In genomic region chr6:169965657-169966311, GRCh38 we compare ENCODE assay signal across 15 cellular contexts.
"Had no signal": no experiment of that assay in that cellular context is flagged by ENCODE, and none has a peak within 500 bp of the region (broad histone marks: within the 10 kb centered on the region; RNA-seq: fewer than 3 reads in every experiment).

No MANE protein-coding gene starts in this region.

- H3K9me3 Mint-ChIP-seq: activated B cell treated with CpG ODN at 0.5 μM for 24 hours; activated naive CD4-positive, alpha-beta T cell treated with anti-CD3 and anti-CD28 coated beads for 36 hours; activated T-helper 17 cell treated with anti-CD3 and anti-CD28 coated beads, Interleukin-2, amount 50 U/mL, for 72 hours; immature natural killer cell; memory B cell had no signal

- H3K9me3 ChIP-seq: prostate gland, right lobe of liver, thoracic aorta had no signal

- H3K4me1 ChIP-seq: foreskin keratinocyte, prostate gland had no signal

- H3K36me3 ChIP-seq: cardiac muscle cell, neural progenitor cell, prostate gland, right lobe of liver, thoracic aorta had no signal

- ATAC-seq: activated T-helper 17 cell treated with anti-CD3 and anti-CD28 coated beads, Interleukin-2, amount 50 U/mL, for 72 hours; foreskin keratinocyte; left colon; right lobe of liver; stimulated activated naive CD8-positive, alpha-beta T cell treated with anti-CD3 and anti-CD28 coated beads, Interleukin-15, Interleukin-2, amounts not matched to agents 100 U/mL and 50 U/mL, for 24 hours had no signal

- H3K27me3 ChIP-seq: right lobe of liver had no signal

- H2AFZ ChIP-seq: neural progenitor cell had no signal

- H3K4me3 ChIP-seq: cardiac muscle cell, neural progenitor cell, prostate gland, right lobe of liver, thoracic aorta had no signal

- H3K36me3 Mint-ChIP-seq: memory B cell had no signal

- H3K27ac ChIP-seq: cardiac muscle cell, foreskin keratinocyte, neural progenitor cell, prostate gland, right lobe of liver, thoracic aorta had no signal

- H3K27ac Mint-ChIP-seq: activated B cell treated with CpG ODN at 0.5 μM for 24 hours; activated naive CD4-positive, alpha-beta T cell treated with anti-CD3 and anti-CD28 coated beads for 36 hours; activated T-helper 17 cell treated with anti-CD3 and anti-CD28 coated beads, Interleukin-2, amount 50 U/mL, for 72 hours; immature natural killer cell; memory B cell; neural progenitor cell had no signal

- H3K4me2 ChIP-seq: neural progenitor cell had no signal

- H3K4me1 Mint-ChIP-seq: activated T-helper 17 cell treated with anti-CD3 and anti-CD28 coated beads, Interleukin-2, amount 50 U/mL, for 72 hours; memory B cell had no signal

- H3K4me3 Mint-ChIP-seq: activated B cell treated with CpG ODN at 0.5 μM for 24 hours; activated naive CD4-positive, alpha-beta T cell treated with anti-CD3 and anti-CD28 coated beads for 36 hours; activated T-helper 17 cell treated with anti-CD3 and anti-CD28 coated beads, Interleukin-2, amount 50 U/mL, for 72 hours; immature natural killer cell; memory B cell; neural progenitor cell had no signal

- DNase-seq: activated CD4-positive, alpha-beta T cell treated with anti-CD3 and anti-CD28 coated beads, Interleukin-2, amount 50 U/mL, for 1 hour; activated naive CD4-positive, alpha-beta T cell treated with anti-CD3 and anti-CD28 coated beads for 36 hours; foreskin keratinocyte; immature natural killer cell; left colon; stimulated activated naive CD8-positive, alpha-beta T cell treated with anti-CD3 and anti-CD28 coated beads, Interleukin-15, Interleukin-2, amounts not matched to agents 100 U/mL and 50 U/mL, for 24 hours; T-helper 2 cell had no signal

- H3K9ac ChIP-seq: neural progenitor cell had no signal
